In the genomic region with DNA sequence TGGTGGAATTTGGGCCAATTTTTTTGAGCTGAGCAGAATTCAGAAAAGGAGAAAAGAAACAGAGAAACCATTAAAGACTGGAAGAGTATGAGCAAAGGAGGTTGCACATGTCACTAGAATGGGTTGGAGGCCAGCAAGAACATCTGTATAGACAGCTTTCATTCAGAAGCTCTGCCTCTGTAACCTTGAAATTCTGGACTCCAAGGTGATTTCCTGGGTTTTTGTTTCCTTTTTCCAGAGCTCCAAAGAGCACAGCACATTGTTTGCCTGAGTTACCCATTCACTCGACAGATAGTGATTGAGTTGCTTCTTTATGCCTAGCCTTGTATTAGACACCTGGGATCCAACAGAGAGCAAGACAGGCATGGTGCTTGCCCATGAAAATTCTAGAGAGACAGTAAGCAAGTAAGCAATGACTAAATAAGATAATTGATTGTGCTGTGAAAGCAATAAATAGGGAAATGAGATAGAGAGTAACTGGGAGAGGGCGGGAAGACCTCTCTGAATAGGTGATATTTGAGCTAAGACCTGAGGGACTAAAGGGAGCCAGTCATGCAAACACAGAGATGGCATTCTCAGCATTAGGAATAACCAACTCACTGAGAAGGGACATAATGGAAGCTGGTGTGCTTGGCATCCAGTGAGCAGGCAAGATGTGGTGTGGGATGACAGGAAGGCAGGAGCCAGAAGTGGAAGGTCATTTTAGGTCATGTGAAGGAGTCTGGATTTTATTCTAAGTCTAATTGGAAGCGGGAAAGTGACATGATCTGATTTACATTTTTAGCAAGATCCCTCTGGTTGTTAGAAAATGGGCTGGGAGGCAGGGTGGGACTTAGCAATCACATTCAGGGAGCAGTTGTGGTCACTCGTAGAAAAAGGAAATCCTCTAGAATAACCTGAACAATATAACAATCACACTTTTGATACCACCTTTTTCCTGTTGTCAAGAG, we compare ENCODE assay signal across 1 cellular context.
TF ChIP-seq lines count a peak whose summit lies in the region.

No MANE protein-coding gene starts in this region.

TF ChIP-seq in HepG2, 621 proteins besides CTCF, POLR2A, EP300 and RAD21 (continued from another document and continues in another):
- TF ChIP-seq, protein P1, sequence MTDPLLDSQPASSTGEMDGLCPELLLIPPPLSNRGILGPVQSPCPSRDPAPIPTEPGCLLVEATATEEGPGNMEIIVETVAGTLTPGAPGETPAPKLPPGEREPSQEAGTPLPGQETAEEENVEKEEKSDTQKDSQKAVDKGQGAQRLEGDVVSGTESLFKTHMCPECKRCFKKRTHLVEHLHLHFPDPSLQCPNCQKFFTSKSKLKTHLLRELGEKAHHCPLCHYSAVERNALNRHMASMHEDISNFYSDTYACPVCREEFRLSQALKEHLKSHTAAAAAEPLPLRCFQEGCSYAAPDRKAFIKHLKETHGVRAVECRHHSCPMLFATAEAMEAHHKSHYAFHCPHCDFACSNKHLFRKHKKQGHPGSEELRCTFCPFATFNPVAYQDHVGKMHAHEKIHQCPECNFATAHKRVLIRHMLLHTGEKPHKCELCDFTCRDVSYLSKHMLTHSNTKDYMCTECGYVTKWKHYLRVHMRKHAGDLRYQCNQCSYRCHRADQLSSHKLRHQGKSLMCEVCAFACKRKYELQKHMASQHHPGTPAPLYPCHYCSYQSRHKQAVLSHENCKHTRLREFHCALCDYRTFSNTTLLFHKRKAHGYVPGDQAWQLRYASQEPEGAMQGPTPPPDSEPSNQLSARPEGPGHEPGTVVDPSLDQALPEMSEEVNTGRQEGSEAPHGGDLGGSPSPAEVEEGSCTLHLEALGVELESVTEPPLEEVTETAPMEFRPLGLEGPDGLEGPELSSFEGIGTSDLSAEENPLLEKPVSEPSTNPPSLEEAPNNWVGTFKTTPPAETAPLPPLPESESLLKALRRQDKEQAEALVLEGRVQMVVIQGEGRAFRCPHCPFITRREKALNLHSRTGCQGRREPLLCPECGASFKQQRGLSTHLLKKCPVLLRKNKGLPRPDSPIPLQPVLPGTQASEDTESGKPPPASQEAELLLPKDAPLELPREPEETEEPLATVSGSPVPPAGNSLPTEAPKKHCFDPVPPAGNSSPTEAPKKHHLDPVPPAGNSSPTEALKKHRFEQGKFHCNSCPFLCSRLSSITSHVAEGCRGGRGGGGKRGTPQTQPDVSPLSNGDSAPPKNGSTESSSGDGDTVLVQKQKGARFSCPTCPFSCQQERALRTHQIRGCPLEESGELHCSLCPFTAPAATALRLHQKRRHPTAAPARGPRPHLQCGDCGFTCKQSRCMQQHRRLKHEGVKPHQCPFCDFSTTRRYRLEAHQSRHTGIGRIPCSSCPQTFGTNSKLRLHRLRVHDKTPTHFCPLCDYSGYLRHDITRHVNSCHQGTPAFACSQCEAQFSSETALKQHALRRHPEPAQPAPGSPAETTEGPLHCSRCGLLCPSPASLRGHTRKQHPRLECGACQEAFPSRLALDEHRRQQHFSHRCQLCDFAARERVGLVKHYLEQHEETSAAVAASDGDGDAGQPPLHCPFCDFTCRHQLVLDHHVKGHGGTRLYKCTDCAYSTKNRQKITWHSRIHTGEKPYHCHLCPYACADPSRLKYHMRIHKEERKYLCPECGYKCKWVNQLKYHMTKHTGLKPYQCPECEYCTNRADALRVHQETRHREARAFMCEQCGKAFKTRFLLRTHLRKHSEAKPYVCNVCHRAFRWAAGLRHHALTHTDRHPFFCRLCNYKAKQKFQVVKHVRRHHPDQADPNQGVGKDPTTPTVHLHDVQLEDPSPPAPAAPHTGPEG (CRISPR knock-in tag; IDR thresholded peaks at IDR 0.05): 0 out of 2 replicates have a peak, but pooled peaks have one; percentile 42
- no peak for TF ChIP-seq ARHGAP35 (CRISPR knock-in tag; IDR thresholded peaks at IDR 0.05; ENCODE audit: borderline replicate concordance)
- TF ChIP-seq ZNF724P (CRISPR knock-in tag; IDR thresholded peaks at IDR 0.05; ENCODE audit: borderline replicate concordance): no peak
- TF ChIP-seq, protein P2, sequence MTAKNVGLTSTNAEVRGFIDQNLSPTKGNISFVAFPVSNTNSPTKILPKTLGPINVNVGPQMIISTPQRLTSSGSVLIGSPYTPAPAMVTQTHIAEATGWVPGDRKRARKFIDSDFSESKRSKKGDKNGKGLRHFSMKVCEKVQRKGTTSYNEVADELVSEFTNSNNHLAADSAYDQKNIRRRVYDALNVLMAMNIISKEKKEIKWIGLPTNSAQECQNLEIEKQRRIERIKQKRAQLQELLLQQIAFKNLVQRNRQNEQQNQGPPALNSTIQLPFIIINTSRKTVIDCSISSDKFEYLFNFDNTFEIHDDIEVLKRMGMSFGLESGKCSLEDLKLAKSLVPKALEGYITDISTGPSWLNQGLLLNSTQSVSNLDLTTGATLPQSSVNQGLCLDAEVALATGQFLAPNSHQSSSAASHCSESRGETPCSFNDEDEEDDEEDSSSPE (CRISPR knock-in tag; IDR thresholded peaks at IDR 0.05): no peak
- peak; percentile 68; the same call in 1 of the 2 replicates for TF ChIP-seq HDAC1 (CRISPR knock-in tag; IDR thresholded peaks at IDR 0.05)
- no peak for TF ChIP-seq ZNF678 (CRISPR knock-in tag; IDR thresholded peaks at IDR 0.05)
- no peak for TF ChIP-seq ZNF615 (CRISPR knock-in tag; IDR thresholded peaks at IDR 0.05; ENCODE audit: borderline replicate concordance)
- TF ChIP-seq SRY (CRISPR knock-in tag; IDR thresholded peaks at IDR 0.05): no peak
- no peak for TF ChIP-seq GABPA (IDR thresholded peaks at IDR 0.05; ENCODE audit: low read depth, low read length)
- no peak for TF ChIP-seq GABPA (CRISPR knock-in tag; IDR thresholded peaks at IDR 0.05; ENCODE audit: low read depth)
- no peak for TF ChIP-seq ZNF260 (CRISPR knock-in tag; IDR thresholded peaks at IDR 0.05; ENCODE audit: borderline replicate concordance, low read depth)
- TF ChIP-seq, protein P3, sequence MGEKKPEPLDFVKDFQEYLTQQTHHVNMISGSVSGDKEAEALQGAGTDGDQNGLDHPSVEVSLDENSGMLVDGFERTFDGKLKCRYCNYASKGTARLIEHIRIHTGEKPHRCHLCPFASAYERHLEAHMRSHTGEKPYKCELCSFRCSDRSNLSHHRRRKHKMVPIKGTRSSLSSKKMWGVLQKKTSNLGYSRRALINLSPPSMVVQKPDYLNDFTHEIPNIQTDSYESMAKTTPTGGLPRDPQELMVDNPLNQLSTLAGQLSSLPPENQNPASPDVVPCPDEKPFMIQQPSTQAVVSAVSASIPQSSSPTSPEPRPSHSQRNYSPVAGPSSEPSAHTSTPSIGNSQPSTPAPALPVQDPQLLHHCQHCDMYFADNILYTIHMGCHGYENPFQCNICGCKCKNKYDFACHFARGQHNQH (CRISPR knock-in tag; IDR thresholded peaks at IDR 0.05): no peak
- peak; percentile 87 for TF ChIP-seq GATAD2A (CRISPR knock-in tag; IDR thresholded peaks at IDR 0.05)
- TF ChIP-seq, protein P4, sequence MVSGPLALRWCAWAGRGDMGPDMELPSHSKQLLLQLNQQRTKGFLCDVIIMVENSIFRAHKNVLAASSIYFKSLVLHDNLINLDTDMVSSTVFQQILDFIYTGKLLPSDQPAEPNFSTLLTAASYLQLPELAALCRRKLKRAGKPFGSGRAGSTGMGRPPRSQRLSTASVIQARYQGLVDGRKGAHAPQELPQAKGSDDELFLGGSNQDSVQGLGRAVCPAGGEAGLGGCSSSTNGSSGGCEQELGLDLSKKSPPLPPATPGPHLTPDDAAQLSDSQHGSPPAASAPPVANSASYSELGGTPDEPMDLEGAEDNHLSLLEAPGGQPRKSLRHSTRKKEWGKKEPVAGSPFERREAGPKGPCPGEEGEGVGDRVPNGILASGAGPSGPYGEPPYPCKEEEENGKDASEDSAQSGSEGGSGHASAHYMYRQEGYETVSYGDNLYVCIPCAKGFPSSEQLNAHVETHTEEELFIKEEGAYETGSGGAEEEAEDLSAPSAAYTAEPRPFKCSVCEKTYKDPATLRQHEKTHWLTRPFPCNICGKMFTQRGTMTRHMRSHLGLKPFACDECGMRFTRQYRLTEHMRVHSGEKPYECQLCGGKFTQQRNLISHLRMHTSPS (CRISPR knock-in tag; IDR thresholded peaks at IDR 0.05; ENCODE audit: low read depth): no peak
- no peak for TF ChIP-seq JUNB (CRISPR knock-in tag; IDR thresholded peaks at IDR 0.05; ENCODE audit: borderline replicate concordance)
- 0 out of 2 replicates have a peak, but pooled peaks have one; percentile 20 for TF ChIP-seq KMT2A (CRISPR knock-in tag; IDR thresholded peaks at IDR 0.05)
- TF ChIP-seq, protein P5, sequence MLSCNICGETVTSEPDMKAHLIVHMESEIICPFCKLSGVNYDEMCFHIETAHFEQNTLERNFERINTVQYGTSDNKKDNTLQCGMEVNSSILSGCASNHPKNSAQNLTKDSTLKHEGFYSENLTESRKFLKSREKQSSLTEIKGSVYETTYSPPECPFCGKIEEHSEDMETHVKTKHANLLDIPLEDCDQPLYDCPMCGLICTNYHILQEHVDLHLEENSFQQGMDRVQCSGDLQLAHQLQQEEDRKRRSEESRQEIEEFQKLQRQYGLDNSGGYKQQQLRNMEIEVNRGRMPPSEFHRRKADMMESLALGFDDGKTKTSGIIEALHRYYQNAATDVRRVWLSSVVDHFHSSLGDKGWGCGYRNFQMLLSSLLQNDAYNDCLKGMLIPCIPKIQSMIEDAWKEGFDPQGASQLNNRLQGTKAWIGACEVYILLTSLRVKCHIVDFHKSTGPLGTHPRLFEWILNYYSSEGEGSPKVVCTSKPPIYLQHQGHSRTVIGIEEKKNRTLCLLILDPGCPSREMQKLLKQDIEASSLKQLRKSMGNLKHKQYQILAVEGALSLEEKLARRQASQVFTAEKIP (CRISPR knock-in tag; IDR thresholded peaks at IDR 0.05; ENCODE audit: borderline replicate concordance): no peak
- TF ChIP-seq, protein P6, sequence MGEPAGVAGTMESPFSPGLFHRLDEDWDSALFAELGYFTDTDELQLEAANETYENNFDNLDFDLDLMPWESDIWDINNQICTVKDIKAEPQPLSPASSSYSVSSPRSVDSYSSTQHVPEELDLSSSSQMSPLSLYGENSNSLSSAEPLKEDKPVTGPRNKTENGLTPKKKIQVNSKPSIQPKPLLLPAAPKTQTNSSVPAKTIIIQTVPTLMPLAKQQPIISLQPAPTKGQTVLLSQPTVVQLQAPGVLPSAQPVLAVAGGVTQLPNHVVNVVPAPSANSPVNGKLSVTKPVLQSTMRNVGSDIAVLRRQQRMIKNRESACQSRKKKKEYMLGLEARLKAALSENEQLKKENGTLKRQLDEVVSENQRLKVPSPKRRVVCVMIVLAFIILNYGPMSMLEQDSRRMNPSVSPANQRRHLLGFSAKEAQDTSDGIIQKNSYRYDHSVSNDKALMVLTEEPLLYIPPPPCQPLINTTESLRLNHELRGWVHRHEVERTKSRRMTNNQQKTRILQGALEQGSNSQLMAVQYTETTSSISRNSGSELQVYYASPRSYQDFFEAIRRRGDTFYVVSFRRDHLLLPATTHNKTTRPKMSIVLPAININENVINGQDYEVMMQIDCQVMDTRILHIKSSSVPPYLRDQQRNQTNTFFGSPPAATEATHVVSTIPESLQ (CRISPR knock-in tag; conservative IDR thresholded peaks at IDR 0.05): no peak
- TF ChIP-seq TBX2 (CRISPR knock-in tag; IDR thresholded peaks at IDR 0.05; ENCODE audit: borderline replicate concordance): peak; percentile 78
- TF ChIP-seq ZNF343 (CRISPR knock-in tag; IDR thresholded peaks at IDR 0.05): no peak
- no peak for TF ChIP-seq CREB1 (IDR thresholded peaks at IDR 0.05)
- TF ChIP-seq CREB1 (CRISPR knock-in tag; IDR thresholded peaks at IDR 0.05): peak; percentile 44; the same call in 1 of the 2 replicates
- TF ChIP-seq DNMT1 (CRISPR knock-in tag; IDR thresholded peaks at IDR 0.05): no peak
- TF ChIP-seq, protein P7, sequence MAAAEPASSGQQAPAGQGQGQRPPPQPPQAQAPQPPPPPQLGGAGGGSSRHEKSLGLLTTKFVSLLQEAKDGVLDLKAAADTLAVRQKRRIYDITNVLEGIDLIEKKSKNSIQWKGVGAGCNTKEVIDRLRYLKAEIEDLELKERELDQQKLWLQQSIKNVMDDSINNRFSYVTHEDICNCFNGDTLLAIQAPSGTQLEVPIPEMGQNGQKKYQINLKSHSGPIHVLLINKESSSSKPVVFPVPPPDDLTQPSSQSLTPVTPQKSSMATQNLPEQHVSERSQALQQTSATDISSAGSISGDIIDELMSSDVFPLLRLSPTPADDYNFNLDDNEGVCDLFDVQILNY (CRISPR knock-in tag; conservative IDR thresholded peaks at IDR 0.05): no peak
- TF ChIP-seq, protein P8, sequence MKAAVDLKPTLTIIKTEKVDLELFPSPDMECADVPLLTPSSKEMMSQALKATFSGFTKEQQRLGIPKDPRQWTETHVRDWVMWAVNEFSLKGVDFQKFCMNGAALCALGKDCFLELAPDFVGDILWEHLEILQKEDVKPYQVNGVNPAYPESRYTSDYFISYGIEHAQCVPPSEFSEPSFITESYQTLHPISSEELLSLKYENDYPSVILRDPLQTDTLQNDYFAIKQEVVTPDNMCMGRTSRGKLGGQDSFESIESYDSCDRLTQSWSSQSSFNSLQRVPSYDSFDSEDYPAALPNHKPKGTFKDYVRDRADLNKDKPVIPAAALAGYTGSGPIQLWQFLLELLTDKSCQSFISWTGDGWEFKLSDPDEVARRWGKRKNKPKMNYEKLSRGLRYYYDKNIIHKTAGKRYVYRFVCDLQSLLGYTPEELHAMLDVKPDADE (CRISPR knock-in tag; IDR thresholded peaks at IDR 0.05): no peak
- TF ChIP-seq, protein P9, sequence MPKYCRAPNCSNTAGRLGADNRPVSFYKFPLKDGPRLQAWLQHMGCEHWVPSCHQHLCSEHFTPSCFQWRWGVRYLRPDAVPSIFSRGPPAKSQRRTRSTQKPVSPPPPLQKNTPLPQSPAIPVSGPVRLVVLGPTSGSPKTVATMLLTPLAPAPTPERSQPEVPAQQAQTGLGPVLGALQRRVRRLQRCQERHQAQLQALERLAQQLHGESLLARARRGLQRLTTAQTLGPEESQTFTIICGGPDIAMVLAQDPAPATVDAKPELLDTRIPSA (CRISPR knock-in tag; IDR thresholded peaks at IDR 0.05; ENCODE audit: borderline replicate concordance): no peak
- TF ChIP-seq MED1 (CRISPR knock-in tag; IDR thresholded peaks at IDR 0.05): peak; percentile 94
- no peak for TF ChIP-seq TEAD2 (CRISPR knock-in tag; IDR thresholded peaks at IDR 0.05)
- peak; percentile 65; the same call in 1 of the 2 replicates for TF ChIP-seq RCOR2 (CRISPR knock-in tag; IDR thresholded peaks at IDR 0.05)
- TF ChIP-seq ZBTB38 (CRISPR knock-in tag; IDR thresholded peaks at IDR 0.05): no peak
- no peak for TF ChIP-seq NR2C2 (CRISPR knock-in tag; IDR thresholded peaks at IDR 0.05; ENCODE audit: borderline replicate concordance)
